1 cellular context compared by ENCODE assay signal in genomic region chr6:128520436-128521301, GRCh38.
TF ChIP-seq lines count a peak whose summit lies in the region.

Gene PTPRK, minus strand, starts transcription at chr6:128520599. Its CDS starts 241 bp downstream, at chr6:128520358.

TF ChIP-seq in HepG2, 621 proteins besides CTCF, POLR2A, EP300 and RAD21 (continued from another document and continues in another):
- TF ChIP-seq ARID3A (IDR thresholded peaks at IDR 0.05; ENCODE audit: low read depth, low read length): 0 out of 2 replicates have a peak, but pooled peaks have one; percentile 40
- no peak for TF ChIP-seq ZEB1 (IDR thresholded peaks at IDR 0.05; ENCODE audit: insufficient replicate concordance, low read depth)
- no peak for TF ChIP-seq HHEX (CRISPR knock-in tag; IDR thresholded peaks at IDR 0.05)
- TF ChIP-seq ZGPAT (CRISPR knock-in tag; IDR thresholded peaks at IDR 0.05): peak; percentile 95
- no peak for TF ChIP-seq ZNF546 (CRISPR knock-in tag; conservative IDR thresholded peaks at IDR 0.05)
- TF ChIP-seq TOE1 (CRISPR knock-in tag; IDR thresholded peaks at IDR 0.05): peak; percentile 31; the same call in 1 of the 2 replicates
- TF ChIP-seq ZNF142 (CRISPR knock-in tag; IDR thresholded peaks at IDR 0.05): peak; percentile 51; the same call in 1 of the 2 replicates
- peak; percentile 61 for TF ChIP-seq ERF (CRISPR knock-in tag; IDR thresholded peaks at IDR 0.05)
- peak; percentile 72 for TF ChIP-seq MAZ (IDR thresholded peaks at IDR 0.05; ENCODE audit: borderline replicate concordance, low read depth, low read length)
- peak; percentile 78 for TF ChIP-seq MAZ (CRISPR knock-in tag; IDR thresholded peaks at IDR 0.05; ENCODE audit: low read depth)
- peak; percentile 83 for TF ChIP-seq MAX (IDR thresholded peaks at IDR 0.05)
- TF ChIP-seq TSC22D2 (CRISPR knock-in tag; IDR thresholded peaks at IDR 0.05; ENCODE audit: borderline replicate concordance): peak; percentile 85; the same call in 1 of the 2 replicates
- 0 out of 2 replicates have a peak, but pooled peaks have one; percentile 7 for TF ChIP-seq PAWR (CRISPR knock-in tag; IDR thresholded peaks at IDR 0.05; ENCODE audit: borderline replicate concordance)
- no peak; the same call in 1 of the 2 replicates for TF ChIP-seq ZNF557 (CRISPR knock-in tag; IDR thresholded peaks at IDR 0.05)
- TF ChIP-seq E2F5 (CRISPR knock-in tag; conservative IDR thresholded peaks at IDR 0.05): no peak
- TF ChIP-seq THAP7 (CRISPR knock-in tag; IDR thresholded peaks at IDR 0.05): no peak
- no peak; the same call in 1 of the 2 replicates for TF ChIP-seq HNF1A (IDR thresholded peaks at IDR 0.05; ENCODE audit: low read depth)
- TF ChIP-seq HNF1A (CRISPR knock-in tag; IDR thresholded peaks at IDR 0.05; ENCODE audit: borderline replicate concordance): peak; percentile 41
- TF ChIP-seq KLF16 (CRISPR knock-in tag; IDR thresholded peaks at IDR 0.05): peak in 1 of 2 experiments; percentile 92; a peak in 2 of 4 replicates
- TF ChIP-seq ZNF33B (CRISPR knock-in tag; IDR thresholded peaks at IDR 0.05): peak; percentile 52; the same call in 1 of the 2 replicates
- no peak for TF ChIP-seq TRIM22 (IDR thresholded peaks at IDR 0.05)
- no peak for TF ChIP-seq AFF4 (CRISPR knock-in tag; IDR thresholded peaks at IDR 0.05)
- peak; percentile 82 for TF ChIP-seq IRF2 (CRISPR knock-in tag; IDR thresholded peaks at IDR 0.05)
- peak; percentile 19 for TF ChIP-seq PHF21A (CRISPR knock-in tag; IDR thresholded peaks at IDR 0.05)
- 0 out of 2 replicates have a peak, but pooled peaks have one; percentile 9 for TF ChIP-seq ELF4 (CRISPR knock-in tag; IDR thresholded peaks at IDR 0.05; ENCODE audit: borderline replicate concordance)
- peak; percentile 62; the same call in 1 of the 2 replicates for TF ChIP-seq NCOA2 (CRISPR knock-in tag; IDR thresholded peaks at IDR 0.05)
- peak; percentile 81; the same call in 1 of the 2 replicates for TF ChIP-seq ZNF788 (CRISPR knock-in tag; IDR thresholded peaks at IDR 0.05; ENCODE audit: borderline replicate concordance)
- no peak for TF ChIP-seq GABPA (IDR thresholded peaks at IDR 0.05; ENCODE audit: low read depth, low read length)
- no peak for TF ChIP-seq GABPA (CRISPR knock-in tag; IDR thresholded peaks at IDR 0.05; ENCODE audit: low read depth)
- TF ChIP-seq TFDP1 (CRISPR knock-in tag; IDR thresholded peaks at IDR 0.05; ENCODE audit: borderline replicate concordance): peak; percentile 20; the same call in 1 of the 2 replicates
- peak; percentile 71 for TF ChIP-seq AGO2 (optimal IDR thresholded peaks at IDR 0.05; ENCODE audit: low read depth, low read length)
